In genomic region chr16:12649356-12649755, GRCh38 we compare ENCODE assay signal across 28 cellular contexts.
"Had no signal": no experiment of that assay in that cellular context is flagged by ENCODE, and none has a peak within 500 bp of the region (broad histone marks: within the 10 kb centered on the region; RNA-seq: fewer than 3 reads in every experiment).

No MANE protein-coding gene starts in this region.

- H3K4me3 ChIP-seq: colonic mucosa, coronary artery, dorsolateral prefrontal cortex, esophagus muscularis mucosa, esophagus squamous epithelium, gastrocnemius medialis, gastroesophageal sphincter, heart left ventricle, heart right ventricle had no signal

- H3K4me1 ChIP-seq: colonic mucosa, esophagus muscularis mucosa, esophagus squamous epithelium, foreskin keratinocyte, gastrocnemius medialis, gastroesophageal sphincter had no signal

- H3K27ac ChIP-seq: colonic mucosa, coronary artery, dorsolateral prefrontal cortex, epithelial cell of prostate, esophagus muscularis mucosa, esophagus squamous epithelium, foreskin keratinocyte, gastrocnemius medialis, gastroesophageal sphincter, heart left ventricle, heart right ventricle had no signal

- H3K27me3 ChIP-seq: colonic mucosa, dorsolateral prefrontal cortex, esophagus squamous epithelium, foreskin keratinocyte, gastrocnemius medialis had no signal

- H3K36me3 ChIP-seq: colonic mucosa, esophagus muscularis mucosa, esophagus squamous epithelium, gastrocnemius medialis, gastroesophageal sphincter, heart left ventricle, heart right ventricle had no signal

- H3K9me3 ChIP-seq: colonic mucosa, esophagus muscularis mucosa, esophagus squamous epithelium, gastrocnemius medialis, gastroesophageal sphincter, heart left ventricle, heart right ventricle had no signal

- DNase-seq: colonic mucosa; cortex of kidney; dermis blood vessel endothelial cell; dorsolateral prefrontal cortex; effector CD4-positive, alpha-beta T cell; effector CD8-positive, alpha-beta T cell; effector memory CD4-positive, alpha-beta T cell; effector memory CD8-positive, alpha-beta T cell; endodermal cell; erythroblast; esophagus squamous epithelium; foreskin fibroblast; foreskin keratinocyte; foreskin melanocyte; gastrocnemius medialis; glutamatergic neuron; head of caudate nucleus; heart left ventricle; heart right ventricle had no signal

- FAIRE-seq: colon, endometrium, endothelial cell of umbilical vein, frontal cortex had no signal

- ATAC-seq: effector memory CD8-positive, alpha-beta T cell; esophagus mucosa; foreskin keratinocyte; gastrocnemius medialis; gastroesophageal sphincter; heart left ventricle; heart right ventricle had no signal
